In genomic region chr16:49643429-49644142, GRCh38 we compare ENCODE assay signal across 15 cellular contexts.
DNase-seq lines count a peak whose midpoint lies in the region; ATAC-seq lines count a peak whose summit lies in the region.
"Had no signal": no experiment of that assay in that cellular context is flagged by ENCODE, and none has a peak within 500 bp of the region (broad histone marks: within the 10 kb centered on the region; RNA-seq: fewer than 3 reads in every experiment).

No MANE protein-coding gene starts in this region.

- H3K4me1 ChIP-seq in ACC112 (ENCODE audit: control insufficient read depth, insufficient read depth, low read length, unreplicated experiment) (peaks cover 43% of the 10 kb centered on the region), HUES64 (ENCODE audit: insufficient read depth, low read length) (peaks cover 46% of the 10 kb centered on the region), mesodermal cell (ENCODE audit: control insufficient read depth, insufficient read depth, low read length, poor library complexity, severe bottlenecking) (peaks cover 34% of the 10 kb centered on the region)

- no peaks in the 10 kb centered on the region for H3K27me3 ChIP-seq in ACC112 (ENCODE audit: insufficient read depth, low read length)
- H3K27me3 ChIP-seq in HUES64 (ENCODE audit: insufficient read depth, low read length), result no peaks in the 10 kb centered on the region
- H3K27me3 ChIP-seq: BE2C, neutrophil had no signal

- H3K9me3 Mint-ChIP-seq in activated naive CD4-positive, alpha-beta T cell treated with anti-CD3 and anti-CD28 coated beads, Interleukin-2, amount 10 ng/mL, durations not matched to agents 7 days and 5 days, result peaks cover 19% of the 10 kb centered on the region
- H3K9me3 Mint-ChIP-seq in activated naive CD4-positive, alpha-beta T cell treated with anti-CD3 and anti-CD28 coated beads, Interleukin-2, amount 50 U/mL, for 72 hours, result peaks cover 22 to 25% of the 10 kb centered on the region in 2 donors

- WGBS in HUES64, result 78% methylated on average over 6 of the region's 6 CpGs
- 86 to 87% methylated on average over 5 to 6 of the region's 6 CpGs for WGBS in mesodermal cell (ENCODE audit: insufficient coverage in 2 of 2), 2 experiments

- H3K79me2 ChIP-seq in ACC112 (ENCODE audit: control insufficient read depth, insufficient read depth, low read length, unreplicated experiment), result no peaks in the 10 kb centered on the region

- H3K27me3 Mint-ChIP-seq in activated naive CD4-positive, alpha-beta T cell treated with anti-CD3 and anti-CD28 coated beads, Interleukin-2, amount 10 ng/mL, durations not matched to agents 7 days and 5 days, result no peaks in the 10 kb centered on the region

- H3K36me3 Mint-ChIP-seq in activated naive CD4-positive, alpha-beta T cell treated with anti-CD3 and anti-CD28 coated beads, Interleukin-2, amount 10 ng/mL, durations not matched to agents 7 days and 5 days, result no peaks in the 10 kb centered on the region
- H3K36me3 Mint-ChIP-seq in activated naive CD4-positive, alpha-beta T cell treated with anti-CD3 and anti-CD28 coated beads, Interleukin-2, amount 50 U/mL, for 72 hours, result peaks cover 13 to 19% of the 10 kb centered on the region in 2 donors

- 0 out of 2 replicates have a peak, but pooled peaks cover 9% of the 10 kb centered on the region for H3K36me3 ChIP-seq in ACC112 (ENCODE audit: insufficient read depth, low read length)
- peaks cover 10% of the 10 kb centered on the region; the same call in 1 of the 2 replicates for H3K36me3 ChIP-seq in HUES64 (ENCODE audit: insufficient read depth, low read length)
- H3K36me3 ChIP-seq in mesodermal cell (ENCODE audit: control insufficient read depth, insufficient read depth, low read length), result peaks cover 3% of the 10 kb centered on the region
- H3K36me3 ChIP-seq: BE2C, neutrophil had no signal

- H3K4me3 Mint-ChIP-seq in activated naive CD4-positive, alpha-beta T cell treated with anti-CD3 and anti-CD28 coated beads, Interleukin-2, amount 10 ng/mL, durations not matched to agents 7 days and 5 days, result no peak overlapping the region
- H3K4me3 Mint-ChIP-seq: activated CD8-positive, alpha-beta T cell treated with anti-CD3 and anti-CD28 coated beads, Interleukin-2, amount 10 ng/mL, durations not matched to agents 7 days and 5 days; activated naive CD8-positive, alpha-beta T cell treated with anti-CD3 and anti-CD28 coated beads, Interleukin-2, amount 50 U/mL, for 24 hours had no signal

- DNase-seq in dermis blood vessel endothelial cell (peak; percentile 78), NCI-H1105 (lab: John Stamatoyannopoulos, UW) (no peak)
- DNase-seq in activated CD8-positive, alpha-beta memory T cell treated with anti-CD3 and anti-CD28 coated beads, Interleukin-2, amount 50 U/mL, for 48 hours, result no peak
- DNase-seq in activated naive CD4-positive, alpha-beta T cell treated with anti-CD3 and anti-CD28 coated beads, Interleukin-2, amount 10 ng/mL, durations not matched to agents 7 days and 5 days, result no peak
- DNase-seq in activated naive CD4-positive, alpha-beta T cell treated with anti-CD3 and anti-CD28 coated beads, Interleukin-2, amount 50 U/mL, for 72 hours (ENCODE audit: low spot score in 2 of 2), result no peak
- DNase-seq: activated CD8-positive, alpha-beta T cell treated with anti-CD3 and anti-CD28 coated beads, Interleukin-2, amount 10 ng/mL, durations not matched to agents 7 days and 5 days; activated naive CD8-positive, alpha-beta T cell treated with anti-CD3 and anti-CD28 coated beads, Interleukin-2, amount 50 U/mL, for 24 hours; BE2C; NCI-H2029; stimulated activated CD4-positive, alpha-beta T cell treated with anti-CD3 and anti-CD28 coated beads, Interleukin-4, amount 100 ng/mL, for 4 hours had no signal

- H3K27ac ChIP-seq in ACC112 (ENCODE audit: low read depth, low read length) (peak overlapping the region; percentile 94), HUES64 (ENCODE audit: low read depth, low read length) (0 out of 2 replicates have a peak overlapping the region, but pooled peaks have one; percentile 48), mesodermal cell (ENCODE audit: low read depth, low read length, severe bottlenecking) (peak overlapping the region; percentile 37)
- H3K27ac ChIP-seq: neutrophil had no signal

- H3K9ac ChIP-seq in HUES64 (ENCODE audit: low read depth, low read length), result no peak overlapping the region

- CTCF ChIA-PET in activated naive CD4-positive, alpha-beta T cell treated with anti-CD3 and anti-CD28 coated beads, Interleukin-2, amount 10 ng/mL, durations not matched to agents 7 days and 5 days (lab: Charles Lee), result no interaction called here

- no peak overlapping the region for H3K27ac Mint-ChIP-seq in activated naive CD4-positive, alpha-beta T cell treated with anti-CD3 and anti-CD28 coated beads, Interleukin-2, amount 10 ng/mL, durations not matched to agents 7 days and 5 days
- no peak overlapping the region for H3K27ac Mint-ChIP-seq in activated naive CD4-positive, alpha-beta T cell treated with anti-CD3 and anti-CD28 coated beads, Interleukin-2, amount 50 U/mL, for 72 hours
- H3K27ac Mint-ChIP-seq: activated CD8-positive, alpha-beta T cell treated with anti-CD3 and anti-CD28 coated beads, Interleukin-2, amount 10 ng/mL, durations not matched to agents 7 days and 5 days; activated naive CD8-positive, alpha-beta T cell treated with anti-CD3 and anti-CD28 coated beads, Interleukin-2, amount 50 U/mL, for 24 hours had no signal

- ATAC-seq in activated naive CD4-positive, alpha-beta T cell treated with anti-CD3 and anti-CD28 coated beads, Interleukin-2, amount 50 U/mL, for 72 hours, result no peak
- ATAC-seq: activated CD8-positive, alpha-beta T cell treated with anti-CD3 and anti-CD28 coated beads, Interleukin-2, amount 10 ng/mL, durations not matched to agents 7 days and 5 days; activated naive CD8-positive, alpha-beta T cell treated with anti-CD3 and anti-CD28 coated beads, Interleukin-2, amount 50 U/mL, for 24 hours; K562 had no signal

- H3K4me1 Mint-ChIP-seq in activated naive CD4-positive, alpha-beta T cell treated with anti-CD3 and anti-CD28 coated beads, Interleukin-2, amount 10 ng/mL, durations not matched to agents 7 days and 5 days, result no peaks in the 10 kb centered on the region
- H3K4me1 Mint-ChIP-seq: activated naive CD8-positive, alpha-beta T cell treated with anti-CD3 and anti-CD28 coated beads, Interleukin-2, amount 50 U/mL, for 24 hours had no signal

- H2AFZ ChIP-seq in ACC112 (ENCODE audit: low read length, unreplicated experiment), result peak overlapping the region; percentile 4

- peak overlapping the region; percentile 53 for H3K4me3 ChIP-seq in ACC112 (ENCODE audit: low read depth, low read length)
- no peak overlapping the region for H3K4me3 ChIP-seq in HUES64 (ENCODE audit: low read length)
- H3K4me3 ChIP-seq in mesodermal cell (ENCODE audit: extremely low read depth, insufficient read depth, low read length, poor library complexity, severe bottlenecking), result no peak overlapping the region
- H3K4me3 ChIP-seq: K562 had no signal

- H3K9me3 ChIP-seq in HUES64 (ENCODE audit: insufficient read depth, low read depth, low read length), result peaks cover 14% of the 10 kb centered on the region
- peaks cover 30% of the 10 kb centered on the region for H3K9me3 ChIP-seq in mesodermal cell (ENCODE audit: control insufficient read depth, low read length)
- H3K9me3 ChIP-seq: BE2C had no signal

Comparison
In these comparisons a context has a peak if more than half of its experiments do, and no peak if none do; other contexts are left out.
1. H3K27ac ChIP-seq: peak in every context shown above with its lines; median percentile 94 in ACC112; 48 in HUES64; 37 in mesodermal cell.